In the genomic region with DNA sequence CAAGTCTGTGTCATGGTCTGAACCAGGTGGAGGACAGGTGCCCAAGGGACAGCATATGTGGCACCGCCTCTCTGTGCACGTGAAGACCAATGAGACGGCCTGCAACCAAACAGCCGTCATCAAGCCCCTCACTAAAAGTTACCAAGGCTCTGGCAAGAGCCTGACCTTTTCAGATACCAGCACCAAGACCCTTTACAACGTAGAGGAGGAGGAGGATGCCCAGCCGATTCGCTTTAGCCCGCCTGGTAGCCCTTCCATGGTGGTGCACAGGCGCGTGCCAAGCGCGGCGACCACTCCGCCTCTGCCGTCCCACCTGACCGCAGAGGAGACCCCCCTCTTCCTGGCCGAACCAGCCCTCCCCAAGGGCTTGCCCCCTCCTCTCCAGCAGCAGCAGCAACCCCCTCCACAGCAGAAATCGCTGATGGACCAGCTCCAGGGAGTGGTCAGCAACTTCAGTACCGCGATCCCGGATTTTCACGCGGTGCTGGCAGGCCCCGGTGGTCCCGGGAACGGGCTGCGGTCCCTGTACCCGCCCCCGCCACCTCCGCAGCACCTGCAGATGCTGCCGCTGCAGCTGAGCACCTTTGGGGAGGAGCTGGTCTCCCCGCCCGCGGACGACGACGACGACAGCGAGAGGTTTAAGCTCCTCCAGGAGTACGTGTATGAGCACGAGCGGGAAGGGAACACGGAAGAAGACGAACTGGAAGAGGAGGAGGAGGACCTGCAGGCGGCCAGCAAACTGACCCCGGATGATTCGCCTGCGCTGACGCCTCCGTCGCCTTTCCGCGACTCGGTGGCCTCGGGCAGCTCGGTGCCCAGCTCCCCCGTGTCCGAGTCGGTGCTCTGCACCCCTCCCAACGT, we compare ENCODE assay signal across 10 cellular contexts.
DNase-seq lines count a peak whose midpoint lies in the region; ATAC-seq and TF ChIP-seq lines count a peak whose summit lies in the region.
"Had no signal": no experiment of that assay in that cellular context is flagged by ENCODE, and none has a peak within 500 bp of the region (broad histone marks: within the 10 kb centered on the region; RNA-seq: fewer than 3 reads in every experiment).

No MANE protein-coding gene starts in this region.

- H3K9ac ChIP-seq in skeletal muscle tissue (ENCODE audit: low read depth in 1 of 3, low read length in 3 of 3): no peak overlapping the region

- no peak overlapping the region for H3K27ac ChIP-seq in skeletal muscle tissue (ENCODE audit: low read depth, low read length)

- no peak for TF ChIP-seq CTCF in kidney epithelial cell (IDR thresholded peaks at IDR 0.05; ENCODE audit: insufficient read depth, low read length, poor library complexity, severe bottlenecking)

- H3K9me3 ChIP-seq in skeletal muscle tissue (ENCODE audit: control insufficient read depth in 3 of 3, low read length in 3 of 3): no peaks in the 10 kb centered on the region

- H3K4me1 ChIP-seq in skeletal muscle tissue (ENCODE audit: control insufficient read depth in 3 of 3, insufficient read depth in 3 of 3, low read length in 3 of 3): peaks cover 0 to 7% (median 5%) of the 10 kb centered on the region in 3 donors

- H3K36me3 ChIP-seq in H7 (replicated peaks; ENCODE audit: control insufficient read depth, insufficient read depth, low read length): no peaks in the 10 kb centered on the region
- H3K36me3 ChIP-seq in kidney epithelial cell (ENCODE audit: control insufficient read depth, insufficient read depth, low read length): no peaks in the 10 kb centered on the region
- no peaks in the 10 kb centered on the region for H3K36me3 ChIP-seq in skeletal muscle tissue (ENCODE audit: control insufficient read depth in 3 of 3, insufficient read depth in 3 of 3, low read length in 3 of 3)

- H3K27me3 ChIP-seq in H7 (ENCODE audit: control insufficient read depth, insufficient read depth, low read length) (peaks cover 19% of the 10 kb centered on the region), kidney epithelial cell (ENCODE audit: control insufficient read depth, insufficient read depth, low read length) (no peaks in the 10 kb centered on the region), skeletal muscle tissue (ENCODE audit: control insufficient read depth in 3 of 3, insufficient read depth in 3 of 3, low read length in 3 of 3) (peaks cover 0 to 14% (median 14%) of the 10 kb centered on the region in 3 donors)

- ATAC-seq in GM21619 (IDR thresholded peaks at IDR 0.05; ENCODE audit: unreplicated experiment): no peak

- peak; percentile 57 for DNase-seq in H7
- peak; percentile 64 for DNase-seq in ecto neural progenitor cell (ENCODE audit: low spot score)
- no peak for DNase-seq in kidney epithelial cell (ENCODE audit: low read depth)
- no peak for DNase-seq in superior temporal gyrus (ENCODE audit: extremely low spot score)
- DNase-seq in COLO668 (lab: John Stamatoyannopoulos, UW; ENCODE audit: unreplicated experiment): no peak
- DNase-seq in NOMO-1 (lab: John Stamatoyannopoulos, UW; ENCODE audit: unreplicated experiment in 2 of 2): no peak
- DNase-seq: activated CD4-positive, CD25-positive, alpha-beta regulatory T cell treated with anti-CD3 and anti-CD28 coated beads, Interleukin-2, amount 50 U/mL, for 72 hours; NCI-H187 had no signal

- peak overlapping the region; percentile 55 for H3K4me3 ChIP-seq in H7 (ENCODE audit: insufficient read depth, low read depth, low read length)
- peak overlapping the region; percentile 48 for H3K4me3 ChIP-seq in kidney epithelial cell (ENCODE audit: low read depth, low read length)
- H3K4me3 ChIP-seq in skeletal muscle tissue (ENCODE audit: low read length in 3 of 3): peak overlapping the region; percentile 36 to 69 (median 47)

Comparison
In these comparisons a context has a peak if more than half of its experiments do, and no peak if none do; other contexts are left out.
1. DNase-seq: peak in H7 (single experiment) and ecto neural progenitor cell (single experiment); none in kidney epithelial cell (single experiment), superior temporal gyrus (single experiment), COLO668 (single experiment) and NOMO-1 (0 of 2).
2. Peak in every context shown above with its lines, with median percentiles within 50 percentile points of each other: H3K4me3 ChIP-seq.